ENCODE assay signal across 21 cellular contexts in genomic region chr20:661474-662288, GRCh38. TPM values are rescaled to one million over a fixed set of nuclear protein-coding genes. Genes with fewer than 3 reads are reported as not detected.
A peak's percentile ranks its signal among the peaks of the same experiment; 100 is the strongest.
DNase-seq lines count a peak whose midpoint lies in the region; ATAC-seq and TF ChIP-seq lines count a peak whose summit lies in the region.
"Had no signal": no experiment of that assay in that cellular context is flagged by ENCODE, and none has a peak within 500 bp of the region (broad histone marks: within the 10 kb centered on the region; RNA-seq: fewer than 3 reads in every experiment).

No MANE protein-coding gene starts in this region.

- POLR2A ChIA-PET in activated CD4-positive, alpha-beta memory T cell treated with anti-CD3 and anti-CD28 coated beads, Interleukin-2, amount 10 ng/mL, durations not matched to agents 7 days and 5 days (lab: Charles Lee), result no interaction called here
- POLR2A ChIA-PET in activated CD4-positive, alpha-beta memory T cell treated with anti-CD3 and anti-CD28 coated beads for 36 hours (lab: Charles Lee), result no interaction called here
- POLR2A ChIA-PET in WTC11 (lab: Charles Lee), result no interaction called here

- intact Hi-C loops in activated CD4-positive, alpha-beta memory T cell treated with anti-CD3 and anti-CD28 coated beads for 36 hours (cut with micrococcal nuclease), result no loop called here

- peak overlapping the region; percentile 29 for H3K27ac Mint-ChIP-seq in activated CD4-positive, alpha-beta memory T cell treated with anti-CD3 and anti-CD28 coated beads, Interleukin-2, amount 10 ng/mL, durations not matched to agents 7 days and 5 days
- H3K27ac Mint-ChIP-seq in activated CD4-positive, alpha-beta memory T cell treated with anti-CD3 and anti-CD28 coated beads for 36 hours, result no peak overlapping the region
- no peak overlapping the region for H3K27ac Mint-ChIP-seq in WTC11
- H3K27ac Mint-ChIP-seq in activated T-helper 17 cell treated with anti-CD3 and anti-CD28 coated beads, Interleukin-2, amount 50 U/mL, for 72 hours, result no peak overlapping the region
- H3K27ac Mint-ChIP-seq: CD4-positive, CD25-positive, alpha-beta regulatory T cell had no signal

- H3K9me3 ChIP-seq in iPS-18c (ENCODE audit: control insufficient read depth, insufficient read depth, low read length), result no peaks in the 10 kb centered on the region
- H3K9me3 ChIP-seq: gastroesophageal sphincter, lower lobe of right lung, upper lobe of left lung had no signal

- TF ChIP-seq CTCF in WTC11 (IDR thresholded peaks at IDR 0.05), result no peak

- H3K4me3 ChIP-seq in iPS-18c (ENCODE audit: insufficient read depth, low read depth, low read length), result peak overlapping the region; percentile 20; the same call in 1 of the 2 replicates
- H3K4me3 ChIP-seq: gastroesophageal sphincter, lower lobe of right lung, SK-N-MC, upper lobe of left lung had no signal

- no peak for DNase-seq in activated CD4-positive, alpha-beta memory T cell treated with anti-CD3 and anti-CD28 coated beads, Interleukin-2, amount 10 ng/mL, durations not matched to agents 7 days and 5 days
- no peak for DNase-seq in activated CD4-positive, alpha-beta memory T cell treated with anti-CD3 and anti-CD28 coated beads for 36 hours
- DNase-seq in WTC11 (ENCODE audit: low spot score) (peak; percentile 56), retina (peak; percentile 48)
- DNase-seq: CD4-positive, CD25-positive, alpha-beta regulatory T cell; DMS79 treated with DMSO at 0.1 percent for 48 hours; lower lobe of right lung; naive thymus-derived CD8-positive, alpha-beta T cell; NCI-H2029; NCI-H524 treated with DMSO at 0.1 percent for 48 hours; PC-3; stimulated activated naive CD4-positive, alpha-beta T cell had no signal

- peaks cover 5% of the 10 kb centered on the region for H3K4me1 Mint-ChIP-seq in activated CD4-positive, alpha-beta memory T cell treated with anti-CD3 and anti-CD28 coated beads, Interleukin-2, amount 10 ng/mL, durations not matched to agents 7 days and 5 days
- peaks cover 5% of the 10 kb centered on the region for H3K4me1 Mint-ChIP-seq in activated CD4-positive, alpha-beta memory T cell treated with anti-CD3 and anti-CD28 coated beads for 36 hours (ENCODE audit: low read depth)
- peaks cover 77% of the 10 kb centered on the region for H3K4me1 Mint-ChIP-seq in WTC11
- peaks cover 5% of the 10 kb centered on the region for H3K4me1 Mint-ChIP-seq in activated T-helper 17 cell treated with anti-CD3 and anti-CD28 coated beads, Interleukin-2, amount 50 U/mL, for 72 hours

- ATAC-seq in WTC11 (peak; percentile 52), HG03457 (IDR thresholded peaks at IDR 0.05; ENCODE audit: unreplicated experiment) (no peak), GM19395 (IDR thresholded peaks at IDR 0.05; ENCODE audit: unreplicated experiment) (no peak)
- ATAC-seq in activated T-helper 17 cell treated with anti-CD3 and anti-CD28 coated beads, Interleukin-2, amount 50 U/mL, for 72 hours (replicated peaks), result no peak
- ATAC-seq: gastroesophageal sphincter; lower lobe of right lung; naive thymus-derived CD8-positive, alpha-beta T cell; PC-3 had no signal

- no peak overlapping the region for H3K4me3 Mint-ChIP-seq in activated CD4-positive, alpha-beta memory T cell treated with anti-CD3 and anti-CD28 coated beads, Interleukin-2, amount 10 ng/mL, durations not matched to agents 7 days and 5 days
- no peak overlapping the region for H3K4me3 Mint-ChIP-seq in activated CD4-positive, alpha-beta memory T cell treated with anti-CD3 and anti-CD28 coated beads for 36 hours
- H3K4me3 Mint-ChIP-seq in WTC11, result peak overlapping the region; percentile 53
- no peak overlapping the region for H3K4me3 Mint-ChIP-seq in activated T-helper 17 cell treated with anti-CD3 and anti-CD28 coated beads, Interleukin-2, amount 50 U/mL, for 72 hours
- H3K4me3 Mint-ChIP-seq: CD4-positive, CD25-positive, alpha-beta regulatory T cell; naive thymus-derived CD8-positive, alpha-beta T cell had no signal

- peaks cover 61% of the 10 kb centered on the region for H3K27me3 Mint-ChIP-seq in activated CD4-positive, alpha-beta memory T cell treated with anti-CD3 and anti-CD28 coated beads, Interleukin-2, amount 10 ng/mL, durations not matched to agents 7 days and 5 days
- H3K27me3 Mint-ChIP-seq in activated CD4-positive, alpha-beta memory T cell treated with anti-CD3 and anti-CD28 coated beads for 36 hours, result peaks cover 50% of the 10 kb centered on the region
- peaks cover 48% of the 10 kb centered on the region for H3K27me3 Mint-ChIP-seq in WTC11 (ENCODE audit: low read depth)
- peaks cover 41% of the 10 kb centered on the region for H3K27me3 Mint-ChIP-seq in activated T-helper 17 cell treated with anti-CD3 and anti-CD28 coated beads, Interleukin-2, amount 50 U/mL, for 72 hours

- H3K9me3 Mint-ChIP-seq in activated CD4-positive, alpha-beta memory T cell treated with anti-CD3 and anti-CD28 coated beads, Interleukin-2, amount 10 ng/mL, durations not matched to agents 7 days and 5 days, result no peaks in the 10 kb centered on the region
- no peaks in the 10 kb centered on the region for H3K9me3 Mint-ChIP-seq in activated CD4-positive, alpha-beta memory T cell treated with anti-CD3 and anti-CD28 coated beads for 36 hours
- no peaks in the 10 kb centered on the region for H3K9me3 Mint-ChIP-seq in WTC11
- H3K9me3 Mint-ChIP-seq in activated T-helper 17 cell treated with anti-CD3 and anti-CD28 coated beads, Interleukin-2, amount 50 U/mL, for 72 hours, result no peaks in the 10 kb centered on the region
- H3K9me3 Mint-ChIP-seq: naive thymus-derived CD8-positive, alpha-beta T cell had no signal

- H3K36me3 Mint-ChIP-seq in activated CD4-positive, alpha-beta memory T cell treated with anti-CD3 and anti-CD28 coated beads, Interleukin-2, amount 10 ng/mL, durations not matched to agents 7 days and 5 days (ENCODE audit: low read depth), result no peaks in the 10 kb centered on the region
- H3K36me3 Mint-ChIP-seq in activated CD4-positive, alpha-beta memory T cell treated with anti-CD3 and anti-CD28 coated beads for 36 hours, result no peaks in the 10 kb centered on the region
- no peaks in the 10 kb centered on the region for H3K36me3 Mint-ChIP-seq in WTC11
- peaks cover 11% of the 10 kb centered on the region for H3K36me3 Mint-ChIP-seq in activated T-helper 17 cell treated with anti-CD3 and anti-CD28 coated beads, Interleukin-2, amount 50 U/mL, for 72 hours (ENCODE audit: low read depth)
- H3K36me3 Mint-ChIP-seq: CD4-positive, CD25-positive, alpha-beta regulatory T cell had no signal

- CTCF ChIA-PET in activated CD4-positive, alpha-beta memory T cell treated with anti-CD3 and anti-CD28 coated beads, Interleukin-2, amount 10 ng/mL, durations not matched to agents 7 days and 5 days (lab: Charles Lee), result no interaction called here
- CTCF ChIA-PET in activated CD4-positive, alpha-beta memory T cell treated with anti-CD3 and anti-CD28 coated beads for 36 hours (lab: Charles Lee), result interaction anchor here (1.7 kb wide), 1 partner anchor 16 kb away, joined by 7 read pairs; no protein-coding TSS in a partner anchor
- CTCF ChIA-PET in WTC11 (lab: Charles Lee), result interaction anchor here (10.5 kb wide), 1 partner anchor 16 kb away, joined by 136 read pairs; no protein-coding TSS in a partner anchor

TF ChIP-seq in WTC11, 78 proteins besides CTCF, POLR2A, EP300 and RAD21 (continues in another document):
- TF ChIP-seq, protein P1, sequence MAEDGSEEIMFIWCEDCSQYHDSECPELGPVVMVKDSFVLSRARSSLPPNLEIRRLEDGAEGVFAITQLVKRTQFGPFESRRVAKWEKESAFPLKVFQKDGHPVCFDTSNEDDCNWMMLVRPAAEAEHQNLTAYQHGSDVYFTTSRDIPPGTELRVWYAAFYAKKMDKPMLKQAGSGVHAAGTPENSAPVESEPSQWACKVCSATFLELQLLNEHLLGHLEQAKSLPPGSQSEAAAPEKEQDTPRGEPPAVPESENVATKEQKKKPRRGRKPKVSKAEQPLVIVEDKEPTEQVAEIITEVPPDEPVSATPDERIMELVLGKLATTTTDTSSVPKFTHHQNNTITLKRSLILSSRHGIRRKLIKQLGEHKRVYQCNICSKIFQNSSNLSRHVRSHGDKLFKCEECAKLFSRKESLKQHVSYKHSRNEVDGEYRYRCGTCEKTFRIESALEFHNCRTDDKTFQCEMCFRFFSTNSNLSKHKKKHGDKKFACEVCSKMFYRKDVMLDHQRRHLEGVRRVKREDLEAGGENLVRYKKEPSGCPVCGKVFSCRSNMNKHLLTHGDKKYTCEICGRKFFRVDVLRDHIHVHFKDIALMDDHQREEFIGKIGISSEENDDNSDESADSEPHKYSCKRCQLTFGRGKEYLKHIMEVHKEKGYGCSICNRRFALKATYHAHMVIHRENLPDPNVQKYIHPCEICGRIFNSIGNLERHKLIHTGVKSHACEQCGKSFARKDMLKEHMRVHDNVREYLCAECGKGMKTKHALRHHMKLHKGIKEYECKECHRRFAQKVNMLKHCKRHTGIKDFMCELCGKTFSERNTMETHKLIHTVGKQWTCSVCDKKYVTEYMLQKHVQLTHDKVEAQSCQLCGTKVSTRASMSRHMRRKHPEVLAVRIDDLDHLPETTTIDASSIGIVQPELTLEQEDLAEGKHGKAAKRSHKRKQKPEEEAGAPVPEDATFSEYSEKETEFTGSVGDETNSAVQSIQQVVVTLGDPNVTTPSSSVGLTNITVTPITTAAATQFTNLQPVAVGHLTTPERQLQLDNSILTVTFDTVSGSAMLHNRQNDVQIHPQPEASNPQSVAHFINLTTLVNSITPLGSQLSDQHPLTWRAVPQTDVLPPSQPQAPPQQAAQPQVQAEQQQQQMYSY (CRISPR knock-in tag; IDR thresholded peaks at IDR 0.05), result no peak
- TF ChIP-seq TP53 (CRISPR knock-in tag; IDR thresholded peaks at IDR 0.05), result peak; percentile 60; the same call in 1 of the 2 replicates

RNA-seq across cellular contexts. Expression of gene SRXN1, which starts 8.7 kb away (rescaled TPM):
- total RNA-seq in activated CD4-positive, alpha-beta memory T cell treated with anti-CD3 and anti-CD28 coated beads, Interleukin-2, amount 10 ng/mL, durations not matched to agents 7 days and 5 days, result 10 to 100 TPM; 16.9 to 17.1 TPM
- 10 to 100 TPM; 13.3 to 14.1 TPM for total RNA-seq in activated CD4-positive, alpha-beta memory T cell treated with anti-CD3 and anti-CD28 coated beads for 36 hours
- 23.0 to 25.7 TPM (median 24.5 TPM) in 3 replicates for total RNA-seq in WTC11 (2021)
- total RNA-seq in activated T-helper 17 cell treated with anti-CD3 and anti-CD28 coated beads, Interleukin-2, amount 50 U/mL, for 72 hours, result 10 to 100 TPM; 14.6 to 24.6 TPM

RNA-seq across cellular contexts. Expression of gene SCRT2, which starts 13.9 kb away (rescaled TPM):
- total RNA-seq in activated CD4-positive, alpha-beta memory T cell treated with anti-CD3 and anti-CD28 coated beads, Interleukin-2, amount 10 ng/mL, durations not matched to agents 7 days and 5 days, result not detected
- total RNA-seq in activated CD4-positive, alpha-beta memory T cell treated with anti-CD3 and anti-CD28 coated beads for 36 hours, result not detected
- total RNA-seq in WTC11 (2021), result 0.14 to 0.20 TPM (median 0.16 TPM) in 3 replicates
- not detected for total RNA-seq in activated T-helper 17 cell treated with anti-CD3 and anti-CD28 coated beads, Interleukin-2, amount 50 U/mL, for 72 hours
- total RNA-seq: A172; CD4-positive, CD25-positive, alpha-beta regulatory T cell; endothelial cell of umbilical vein; gastroesophageal sphincter; lower lobe of right lung; naive thymus-derived CD8-positive, alpha-beta T cell; PC-3; upper lobe of left lung had no signal

RNA-seq across cellular contexts. Expression of gene TCF15, which starts 51.6 kb away (rescaled TPM):
- not detected for total RNA-seq in activated CD4-positive, alpha-beta memory T cell treated with anti-CD3 and anti-CD28 coated beads, Interleukin-2, amount 10 ng/mL, durations not matched to agents 7 days and 5 days
- not detected for total RNA-seq in activated CD4-positive, alpha-beta memory T cell treated with anti-CD3 and anti-CD28 coated beads for 36 hours
- total RNA-seq in WTC11 (2021), result 3.8 to 5.8 TPM (median 4.6 TPM) in 3 replicates
- total RNA-seq in activated T-helper 17 cell treated with anti-CD3 and anti-CD28 coated beads, Interleukin-2, amount 50 U/mL, for 72 hours, result not detected
- total RNA-seq: A172; CD4-positive, CD25-positive, alpha-beta regulatory T cell; naive thymus-derived CD8-positive, alpha-beta T cell had no signal

Comparison
In these comparisons a context has a peak if more than half of its experiments do, and no peak if none do; other contexts are left out.
1. DNase-seq: peak in WTC11 (single experiment) and retina (single experiment); none in activated CD4-positive, alpha-beta memory T cell treated with anti-CD3 and anti-CD28 coated beads, Interleukin-2, amount 10 ng/mL, durations not matched to agents 7 days and 5 days (single experiment) and activated CD4-positive, alpha-beta memory T cell treated with anti-CD3 and anti-CD28 coated beads for 36 hours (single experiment).